Comparison of ENCODE assay signal across 11 cellular contexts in the genomic region with DNA sequence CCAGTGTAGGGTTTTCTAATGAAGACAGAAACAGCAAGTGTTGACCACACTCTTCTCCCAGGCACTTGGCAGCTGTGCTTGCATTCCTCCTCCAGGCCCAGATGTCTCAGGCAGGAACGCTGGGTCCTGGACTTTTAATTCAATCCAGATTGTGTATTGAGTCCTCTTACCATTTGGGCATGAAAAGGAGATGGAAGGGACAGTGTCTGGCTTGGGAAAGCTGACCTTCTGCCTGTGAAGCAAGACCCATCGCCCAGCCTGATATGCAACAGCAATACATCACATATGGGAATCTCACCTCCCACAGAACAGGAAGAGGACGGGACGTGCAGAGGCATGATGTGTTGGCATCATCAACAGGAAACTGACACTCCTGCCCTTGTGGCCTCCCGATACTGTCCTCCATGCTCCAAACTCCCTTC.
DNase-seq lines count a peak whose midpoint lies in the region; ATAC-seq and TF ChIP-seq lines count a peak whose summit lies in the region.
"Had no signal": no experiment of that assay in that cellular context is flagged by ENCODE, and none has a peak within 500 bp of the region (broad histone marks: within the 10 kb centered on the region; RNA-seq: fewer than 3 reads in every experiment).

No MANE protein-coding gene starts in this region.

- CTCF ChIA-PET in BJ (lab: Yijun Ruan, JAX), result interaction anchor here (1.3 to 2.8 kb wide), 3 partner anchors 15 to 52 kb away, joined by 4 to 10 read pairs (median 8); no protein-coding TSS in a partner anchor

- POLR2A ChIA-PET in BJ (lab: Charles Lee), result interaction anchor here (0.6 to 0.7 kb wide), 3 partner anchors 52 to 533 kb away, joined by 3 to 4 read pairs (median 4); no protein-coding TSS in a partner anchor

- peak; percentile 75 for DNase-seq in BJ (ENCODE audit: low read depth)
- peak; percentile 41 for DNase-seq in brain pericyte (ENCODE audit: low read depth, low spot score)
- DNase-seq in Right ventricle myocardium superior, result peak; percentile 60
- DNase-seq in sciatic nerve (ENCODE audit: low spot score), result no peak
- DNase-seq: stimulated activated CD4-positive, alpha-beta T cell treated with anti-CD3 and anti-CD28 coated beads, Interleukin-1b, Interleukin-23, amount 100 ng/mL, for 48 hours; T-helper 2 cell had no signal

- no peaks in the 10 kb centered on the region for H3K27me3 ChIP-seq in BJ (ENCODE audit: control insufficient read depth, insufficient read depth, low read length)
- H3K27me3 ChIP-seq: BLaER1 had no signal

- no peak for TF ChIP-seq CTCF in BJ (IDR thresholded peaks at IDR 0.05; ENCODE audit: insufficient read depth, low read depth, low read length)

- ATAC-seq in Right ventricle myocardium superior (ENCODE audit: poor library complexity) (peak; percentile 81), sciatic nerve (peak; percentile 93), HG03025 (IDR thresholded peaks at IDR 0.05; ENCODE audit: low FRiP score, unreplicated experiment) (no peak), HG03439 (IDR thresholded peaks at IDR 0.05; ENCODE audit: unreplicated experiment) (no peak), HG02610 (IDR thresholded peaks at IDR 0.05; ENCODE audit: unreplicated experiment) (no peak), GM21529 (IDR thresholded peaks at IDR 0.05; ENCODE audit: unreplicated experiment) (no peak)

- no peak overlapping the region for H3K4me3 ChIP-seq in BJ (ENCODE audit: low read depth, low read length)
- H3K4me3 ChIP-seq: BLaER1 had no signal

- intact Hi-C loops in Right ventricle myocardium superior (cut with DNase I), result no loop called here
- intact Hi-C loops in sciatic nerve (cut with DNase I), result no loop called here

- no peaks in the 10 kb centered on the region for H3K36me3 ChIP-seq in BJ (ENCODE audit: control insufficient read depth, insufficient read depth, low read length)
- H3K36me3 ChIP-seq: BLaER1 had no signal

Comparison
In these comparisons a context has a peak if more than half of its experiments do, and no peak if none do; other contexts are left out.
1. ATAC-seq: peak in Right ventricle myocardium superior (single experiment) and sciatic nerve (single experiment); none in HG03025 (single experiment), HG03439 (single experiment), HG02610 (single experiment) and GM21529 (single experiment).